Comparison of ENCODE assay signal across 12 cellular contexts in genomic region chr1:8137406-8138244, GRCh38.
A peak's percentile ranks its signal among the peaks of the same experiment; 100 is the strongest.
DNase-seq lines count a peak whose midpoint lies in the region; ATAC-seq and TF ChIP-seq lines count a peak whose summit lies in the region.
"Had no signal": no experiment of that assay in that cellular context is flagged by ENCODE, and none has a peak within 500 bp of the region (broad histone marks: within the 10 kb centered on the region; RNA-seq: fewer than 3 reads in every experiment).

No MANE protein-coding gene starts in this region.

- H4K20me1 ChIP-seq in Karpas-422 (ENCODE audit: insufficient read depth, low read depth, low read length): no peaks in the 10 kb centered on the region

- TF ChIP-seq CTCF in fibroblast of the aortic adventitia (IDR thresholded peaks at IDR 0.05; ENCODE audit: insufficient read depth, low read length) (no peak), progenitor cell of endocrine pancreas (IDR thresholded peaks at IDR 0.05; ENCODE audit: unreplicated experiment) (no peak)

- H3K9me3 Mint-ChIP-seq in CD4-positive, CD25-positive, alpha-beta regulatory T cell: peaks cover 0 to 4% (median 0%) of the 10 kb centered on the region in 7 donors
- no peaks in the 10 kb centered on the region for H3K9me3 Mint-ChIP-seq in progenitor cell of endocrine pancreas (ENCODE audit: low read depth)

- H3K27ac ChIP-seq in CD4-positive, CD25-positive, alpha-beta regulatory T cell (ENCODE audit: insufficient read depth, low read length, poor library complexity, severe bottlenecking): no peak overlapping the region
- no peak overlapping the region for H3K27ac ChIP-seq in Karpas-422 (ENCODE audit: low read length)

- H3K4me3 ChIP-seq in CD4-positive, CD25-positive, alpha-beta regulatory T cell (ENCODE audit: low read depth, low read length): no peak overlapping the region
- H3K4me3 ChIP-seq in fibroblast of the aortic adventitia (ENCODE audit: low read depth, low read length): no peak overlapping the region
- no peak overlapping the region for H3K4me3 ChIP-seq in Karpas-422 (ENCODE audit: low read length)

- no peaks in the 10 kb centered on the region for H3K9me3 ChIP-seq in CD4-positive, CD25-positive, alpha-beta regulatory T cell (ENCODE audit: control insufficient read depth in 2 of 2, low read length in 2 of 2)
- no peaks in the 10 kb centered on the region for H3K9me3 ChIP-seq in Karpas-422 (ENCODE audit: low read length)

- no peak overlapping the region for H2AFZ ChIP-seq in Karpas-422 (ENCODE audit: low read length)

- no peaks in the 10 kb centered on the region for H3K79me2 ChIP-seq in Karpas-422 (ENCODE audit: low read length)

- H3K36me3 Mint-ChIP-seq in CD4-positive, CD25-positive, alpha-beta regulatory T cell: no peaks in the 10 kb centered on the region
- no peaks in the 10 kb centered on the region for H3K36me3 Mint-ChIP-seq in progenitor cell of endocrine pancreas (ENCODE audit: insufficient read depth)

- H3K4me2 ChIP-seq in Karpas-422 (ENCODE audit: low read depth, low read length, poor library complexity, severe bottlenecking): no peak overlapping the region

- H3K27me3 ChIP-seq in CD4-positive, CD25-positive, alpha-beta regulatory T cell (ENCODE audit: control insufficient read depth, insufficient read depth, low read length): peaks cover 1% of the 10 kb centered on the region
- H3K27me3 ChIP-seq in Karpas-422 (ENCODE audit: low read length): no peaks in the 10 kb centered on the region

- H3K4me1 ChIP-seq in CD4-positive, CD25-positive, alpha-beta regulatory T cell (ENCODE audit: control insufficient read depth, insufficient read depth, low read length, poor library complexity, severe bottlenecking): no peaks in the 10 kb centered on the region
- H3K4me1 ChIP-seq in Karpas-422 (ENCODE audit: low read length): no peaks in the 10 kb centered on the region

- no peak for ATAC-seq in CD4-positive, CD25-positive, alpha-beta regulatory T cell (ENCODE audit: low read depth in 2 of 2)
- ATAC-seq in GM18867 (IDR thresholded peaks at IDR 0.05; ENCODE audit: unreplicated experiment): no peak
- no peak for ATAC-seq in HG03520 (IDR thresholded peaks at IDR 0.05; ENCODE audit: unreplicated experiment)
- no peak for ATAC-seq in HG03565 (IDR thresholded peaks at IDR 0.05; ENCODE audit: unreplicated experiment)

- H3K4me3 Mint-ChIP-seq in CD4-positive, CD25-positive, alpha-beta regulatory T cell: no peak overlapping the region
- H3K4me3 Mint-ChIP-seq in progenitor cell of endocrine pancreas (ENCODE audit: low read depth): no peak overlapping the region

- peak overlapping the region in 2 of 3 donors; percentile 34 to 69 for H3K27ac Mint-ChIP-seq in CD4-positive, CD25-positive, alpha-beta regulatory T cell
- peak overlapping the region; percentile 76 for H3K27ac Mint-ChIP-seq in progenitor cell of endocrine pancreas

- no peaks in the 10 kb centered on the region for H3K36me3 ChIP-seq in CD4-positive, CD25-positive, alpha-beta regulatory T cell (ENCODE audit: control insufficient read depth, insufficient read depth, low read length)
- H3K36me3 ChIP-seq in Karpas-422 (ENCODE audit: insufficient read depth, low read length): no peaks in the 10 kb centered on the region

- DNase-seq in CD4-positive, CD25-positive, alpha-beta regulatory T cell: no peak
- DNase-seq in SW480 (ENCODE audit: low spot score) (peak; percentile 44), fibroblast of the aortic adventitia (ENCODE audit: low read depth) (peak; percentile 97), progenitor cell of endocrine pancreas (ENCODE audit: low spot score, unreplicated experiment) (no peak), Karpas-422 (no peak)
- DNase-seq: DND-41; kidney; NCI-H510A treated with DMSO at 0.1 percent for 48 hours; stimulated activated naive CD4-positive, alpha-beta T cell had no signal

- peaks cover 11% of the 10 kb centered on the region for H3K27me3 Mint-ChIP-seq in CD4-positive, CD25-positive, alpha-beta regulatory T cell
- H3K27me3 Mint-ChIP-seq in progenitor cell of endocrine pancreas: no peaks in the 10 kb centered on the region

- H3K9me2 ChIP-seq in Karpas-422 (replicated peaks; ENCODE audit: insufficient read depth, low read length): no peaks in the 10 kb centered on the region

- H3K9ac ChIP-seq in Karpas-422 (ENCODE audit: low read length): no peak overlapping the region

- H3K4me1 Mint-ChIP-seq in CD4-positive, CD25-positive, alpha-beta regulatory T cell: peaks cover 0 to 11% (median 3%) of the 10 kb centered on the region in 4 donors
- peaks cover 9% of the 10 kb centered on the region for H3K4me1 Mint-ChIP-seq in progenitor cell of endocrine pancreas (ENCODE audit: low read depth)

Comparison
In these comparisons a context has a peak if more than half of its experiments do, and no peak if none do; other contexts are left out.
1. DNase-seq: peak in SW480 (single experiment) and fibroblast of the aortic adventitia (single experiment); none in CD4-positive, CD25-positive, alpha-beta regulatory T cell (0 of 3), progenitor cell of endocrine pancreas (single experiment) and Karpas-422 (single experiment).